In genomic region chr21:44063151-44063912, GRCh38 we compare ENCODE assay signal across 16 cellular contexts. TPM values are rescaled to one million over a fixed set of nuclear protein-coding genes. Genes with fewer than 3 reads are reported as not detected.
A peak's percentile ranks its signal among the peaks of the same experiment; 100 is the strongest.
DNase-seq lines count a peak whose midpoint lies in the region; ATAC-seq and TF ChIP-seq lines count a peak whose summit lies in the region.
"Had no signal": no experiment of that assay in that cellular context is flagged by ENCODE, and none has a peak within 500 bp of the region (broad histone marks: within the 10 kb centered on the region; RNA-seq: fewer than 3 reads in every experiment).

No MANE protein-coding gene starts in this region.

- no peaks in the 10 kb centered on the region for H3K4me1 ChIP-seq in H9 (ENCODE audit: insufficient read depth, low read length)
- H3K4me1 ChIP-seq: breast epithelium, transverse colon had no signal

- H4K20me1 ChIP-seq in H9 (ENCODE audit: control insufficient read depth, insufficient read depth, insufficient read length), result no peaks in the 10 kb centered on the region

- no peak overlapping the region for H3T11ph ChIP-seq in H9 (ENCODE audit: low read length)

- H2BK5ac ChIP-seq in H9 (ENCODE audit: insufficient read length, low read length), result no peak overlapping the region

- no peak for ATAC-seq in CD4-positive, alpha-beta T cell (ENCODE audit: poor library complexity)
- ATAC-seq in natural killer cell (no peak), HG02798 (IDR thresholded peaks at IDR 0.05; ENCODE audit: poor library complexity, unreplicated experiment) (no peak)

- H3K23ac ChIP-seq in H9 (ENCODE audit: insufficient read length, low read depth, low read length), result no peak overlapping the region

- peaks cover 76% of the 10 kb centered on the region for H3K36me3 Mint-ChIP-seq in CD4-positive, alpha-beta T cell (ENCODE audit: low read depth)
- H3K36me3 Mint-ChIP-seq in H9 (ENCODE audit: insufficient read depth in 1 of 3, low read depth in 3 of 3) (peaks cover 13 to 52% (median 39%) of the 10 kb centered on the region in 3 experiments; a peak in 6 of 7 replicates), natural killer cell (peaks cover 13% of the 10 kb centered on the region)
- H3K36me3 Mint-ChIP-seq in activated naive CD8-positive, alpha-beta T cell treated with anti-CD3 and anti-CD28 coated beads for 36 hours, result peaks cover 34% of the 10 kb centered on the region

- no peak overlapping the region for H4K5ac ChIP-seq in H9 (ENCODE audit: insufficient read length, low read depth, low read length)

- no peak overlapping the region for H4K91ac ChIP-seq in H9 (ENCODE audit: insufficient read length, low read depth, low read length)

- no peak for TF ChIP-seq CTCF in CD4-positive, alpha-beta T cell (IDR thresholded peaks at IDR 0.05)
- TF ChIP-seq CTCF in H9 (conservative IDR thresholded peaks at IDR 0.05) (no peak), natural killer cell (IDR thresholded peaks at IDR 0.05) (no peak)

- H3K14ac ChIP-seq in H9 (ENCODE audit: insufficient read depth, low read length), result no peak overlapping the region

- no peak overlapping the region for H2AFZ ChIP-seq in H9 (ENCODE audit: low read length)

- no peak overlapping the region for H4K8ac ChIP-seq in H9 (replicated peaks; ENCODE audit: insufficient read length, low read depth, low read length)

- H3K4ac ChIP-seq in H9 (ENCODE audit: low read depth, low read length), result no peak overlapping the region

- no peak overlapping the region for H3K4me3 Mint-ChIP-seq in CD4-positive, alpha-beta T cell
- H3K4me3 Mint-ChIP-seq in H9 (no peak overlapping the region), natural killer cell (no peak overlapping the region)
- H3K4me3 Mint-ChIP-seq in activated naive CD8-positive, alpha-beta T cell treated with anti-CD3 and anti-CD28 coated beads for 36 hours, result no peak overlapping the region

- peak overlapping the region; percentile 92 for H3K27ac Mint-ChIP-seq in CD4-positive, alpha-beta T cell
- H3K27ac Mint-ChIP-seq in H9, result peak overlapping the region; percentile 50 to 80 (median 73); a peak in 4 of 7 replicates
- peak overlapping the region; percentile 82 for H3K27ac Mint-ChIP-seq in activated naive CD8-positive, alpha-beta T cell treated with anti-CD3 and anti-CD28 coated beads for 36 hours
- peak overlapping the region; percentile 94 to 100 for H3K27ac Mint-ChIP-seq in natural killer cell

- no peaks in the 10 kb centered on the region for H3K79me2 ChIP-seq in H9 (ENCODE audit: insufficient read depth, low read length)

- no peak overlapping the region for H3K56ac ChIP-seq in H9 (ENCODE audit: insufficient read length, low read depth, low read length)

- no peak overlapping the region for H2AK5ac ChIP-seq in H9 (ENCODE audit: insufficient read length, low read length)

- no peaks in the 10 kb centered on the region for H3K79me1 ChIP-seq in H9 (ENCODE audit: insufficient read depth, low read depth, low read length, poor library complexity, severe bottlenecking)

- no CpG with 5 or more reads among the region's 19 CpGs for WGBS in H9 (ENCODE audit: extremely low coverage, insufficient read length, low lambda C conversion rate)

- no peak overlapping the region for H3K18ac ChIP-seq in H9 (ENCODE audit: insufficient read length, low read depth, low read length)

- DNase-seq in CD4-positive, alpha-beta T cell, result no peak
- DNase-seq in H9 (no peak), natural killer cell (no peak), NCI-H146 treated with DMSO at 0.1 percent for 48 hours (lab: John Stamatoyannopoulos, UW; ENCODE audit: unreplicated experiment) (no peak), dedifferentiated amniotic fluid mesenchymal stem cell (ENCODE audit: extremely low spot score) (no peak)
- no peak for DNase-seq in activated naive CD8-positive, alpha-beta T cell treated with anti-CD3 and anti-CD28 coated beads for 36 hours
- DNase-seq: activated CD4-positive, alpha-beta T cell treated with anti-CD3 and anti-CD28 coated beads, Interleukin-2, amount 50 U/mL, for 1 hour; activated gamma-delta T cell treated with Interleukin-2 at 50 U/mL for 16 hours; effector CD8-positive, alpha-beta T cell; left cardiac atrium; NCI-H1417; NK-92 treated with Interleukin-12 subunit alpha and Interleukin-12 subunit beta, amount 100 ng/mL, for 24 hours; transverse colon had no signal

- POLR2A ChIA-PET in CD4-positive, alpha-beta T cell (lab: Charles Lee), result interaction anchor here (4.8 kb wide), 1 partner anchor 21 kb away, joined by 49 read pairs; no protein-coding TSS in a partner anchor

- H3K27ac ChIP-seq in CD4-positive, alpha-beta T cell (ENCODE audit: low read depth, low read length), result peak overlapping the region; percentile 23
- no peak overlapping the region for H3K27ac ChIP-seq in H9 (ENCODE audit: insufficient read length, low read depth, low read length)
- H3K27ac ChIP-seq: breast epithelium, transverse colon had no signal

- no peaks in the 10 kb centered on the region for H3K23me2 ChIP-seq in H9 (ENCODE audit: insufficient read length, low read depth, low read length, poor library complexity, severe bottlenecking)

- intact Hi-C loops in CD4-positive, alpha-beta T cell (cut with DNase I, micrococcal nuclease), result loop anchor here in 1 of 2 experiments (10.0 kb wide), 1 partner anchor 269 kb away; no protein-coding TSS in a partner anchor
- intact Hi-C loops in natural killer cell (cut with micrococcal nuclease), result no loop called here

- H2BK120ac ChIP-seq in H9 (ENCODE audit: low read depth, low read length, poor library complexity, severe bottlenecking), result no peak overlapping the region

- no peaks in the 10 kb centered on the region for H3K27me3 ChIP-seq in CD4-positive, alpha-beta T cell (ENCODE audit: control insufficient read depth, insufficient read depth, low read length)
- no peaks in the 10 kb centered on the region for H3K27me3 ChIP-seq in H9 (ENCODE audit: insufficient read depth, low read length)
- H3K27me3 ChIP-seq: BLaER1 treated with 17β-estradiol and CSF1 and Interleukin-3, amounts not matched to agents 10 nM and 100 nM; breast epithelium; transverse colon had no signal

- no peaks in the 10 kb centered on the region for H3K27me3 Mint-ChIP-seq in CD4-positive, alpha-beta T cell
- H3K27me3 Mint-ChIP-seq in H9 (ENCODE audit: low read depth), result no peaks in the 10 kb centered on the region; the same call in 1 of the 2 replicates
- no peaks in the 10 kb centered on the region for H3K27me3 Mint-ChIP-seq in activated naive CD8-positive, alpha-beta T cell treated with anti-CD3 and anti-CD28 coated beads for 36 hours
- no peaks in the 10 kb centered on the region for H3K27me3 Mint-ChIP-seq in natural killer cell (ENCODE audit: low read depth in 2 of 2)

- no peaks in the 10 kb centered on the region for H3K9me3 ChIP-seq in CD4-positive, alpha-beta T cell (ENCODE audit: control insufficient read depth, low read length)
- H3K9me3 ChIP-seq in H9 (ENCODE audit: control insufficient read depth, low read depth, low read length), result no peaks in the 10 kb centered on the region
- H3K9me3 ChIP-seq: BLaER1 treated with 17β-estradiol and CSF1 and Interleukin-3, amounts not matched to agents 10 nM and 100 nM; breast epithelium; transverse colon had no signal

- no peak overlapping the region for H3K9ac ChIP-seq in H9 (ENCODE audit: extremely low read depth, insufficient read length, low read length)
- H3K9ac ChIP-seq: BLaER1 treated with 17β-estradiol and CSF1 and Interleukin-3, amounts not matched to agents 10 nM and 100 nM had no signal

- H3K9me3 Mint-ChIP-seq in CD4-positive, alpha-beta T cell, result no peaks in the 10 kb centered on the region
- H3K9me3 Mint-ChIP-seq in H9 (no peaks in the 10 kb centered on the region), natural killer cell (no peaks in the 10 kb centered on the region)
- H3K9me3 Mint-ChIP-seq in activated naive CD8-positive, alpha-beta T cell treated with anti-CD3 and anti-CD28 coated beads for 36 hours, result no peaks in the 10 kb centered on the region

- H2BK12ac ChIP-seq in H9 (ENCODE audit: insufficient read length, low read depth, low read length), result no peak overlapping the region

- H2BK20ac ChIP-seq in H9 (ENCODE audit: low read depth, low read length, poor library complexity, severe bottlenecking), result no peak overlapping the region

- H3K4me1 Mint-ChIP-seq in CD4-positive, alpha-beta T cell (ENCODE audit: low read depth), result peaks cover 55% of the 10 kb centered on the region
- H3K4me1 Mint-ChIP-seq in H9, result peaks cover 10 to 13% of the 10 kb centered on the region in 2 experiments
- H3K4me1 Mint-ChIP-seq in activated naive CD8-positive, alpha-beta T cell treated with anti-CD3 and anti-CD28 coated beads for 36 hours, result peaks cover 43% of the 10 kb centered on the region
- H3K4me1 Mint-ChIP-seq in natural killer cell, result peaks cover 46 to 52% of the 10 kb centered on the region in 2 donors

- CTCF ChIA-PET in CD4-positive, alpha-beta T cell (lab: Charles Lee), result no interaction called here

- no peak overlapping the region for H2BK15ac ChIP-seq in H9 (ENCODE audit: low read depth, low read length)

- H3K4me2 ChIP-seq in H9 (ENCODE audit: insufficient read depth, insufficient read length, low read length), result no peak overlapping the region
- H3K4me2 ChIP-seq: BLaER1 treated with 17β-estradiol and CSF1 and Interleukin-3, amounts not matched to agents 10 nM and 100 nM had no signal

RNA-seq across cellular contexts. Expression of gene PWP2, which starts 43.9 kb away (rescaled TPM):
- 10 to 100 TPM; 38.0 to 40.6 TPM for total RNA-seq in CD4-positive, alpha-beta T cell
- total RNA-seq in H9 (2021) (6.0 and 6.3 TPM in 2 replicates), natural killer cell (10 to 100 TPM; 28.5 to 32.7 (median 32.7) TPM)
- 10 to 100 TPM; 12.7 to 14.5 TPM for total RNA-seq in activated naive CD8-positive, alpha-beta T cell treated with anti-CD3 and anti-CD28 coated beads for 36 hours

RNA-seq across cellular contexts. Expression of gene TRAPPC10, which starts 51.2 kb away (rescaled TPM):
- 100 to 1,000 TPM in 1 of 2 experiments, 10 to 100 TPM in 1; 98.1 to 101 TPM for total RNA-seq in CD4-positive, alpha-beta T cell
- total RNA-seq in H9 (2021) (27.9 and 32.9 TPM in 2 replicates), natural killer cell (100 to 1,000 TPM; 187 to 232 (median 213) TPM)
- 10 to 100 TPM; 42.4 to 44.4 TPM for total RNA-seq in activated naive CD8-positive, alpha-beta T cell treated with anti-CD3 and anti-CD28 coated beads for 36 hours
